13 cellular contexts compared by ENCODE assay signal in genomic region chr12:46391630-46392029, GRCh38. TPM values are rescaled to one million over a fixed set of nuclear protein-coding genes. Genes with fewer than 3 reads are reported as not detected.
A peak's percentile ranks its signal among the peaks of the same experiment; 100 is the strongest.
DNase-seq lines count a peak whose midpoint lies in the region; ATAC-seq, FAIRE-seq and TF ChIP-seq lines count a peak whose summit lies in the region.
"Had no signal": no experiment of that assay in that cellular context is flagged by ENCODE, and none has a peak within 500 bp of the region (broad histone marks: within the 10 kb centered on the region; RNA-seq: fewer than 3 reads in every experiment).

No MANE protein-coding gene starts in this region.

- H3K9me2 ChIP-seq in PC-3 (replicated peaks; ENCODE audit: low read length) = no peaks in the 10 kb centered on the region

- H3K27ac ChIP-seq in PC-3 (ENCODE audit: low read length) = no peak overlapping the region
- no peak overlapping the region for H3K27ac ChIP-seq in endothelial cell of umbilical vein (ENCODE audit: insufficient read depth, low read depth, low read length)
- H3K27ac ChIP-seq in parathyroid adenoma = peak overlapping the region; percentile 40
- H3K27ac ChIP-seq: epithelial cell of prostate had no signal

- H2AFZ ChIP-seq in PC-3 (ENCODE audit: low read length) (no peak overlapping the region), endothelial cell of umbilical vein (ENCODE audit: low read depth, low read length) (no peak overlapping the region), parathyroid adenoma (no peak overlapping the region)

- BruUV-seq in PC-3 (replicated peaks; lab: Mats Ljungman, UMichigan) = no TSS peak
- no TSS peak for BruUV-seq in endothelial cell of umbilical vein (replicated peaks; lab: Mats Ljungman, UMichigan)

- no peaks in the 10 kb centered on the region for H3K27me3 ChIP-seq in PC-3 (ENCODE audit: low read length)
- no peaks in the 10 kb centered on the region for H3K27me3 ChIP-seq in endothelial cell of umbilical vein (ENCODE audit: control insufficient read depth in 2 of 2, insufficient read depth in 2 of 2, low read length in 2 of 2)
- no peaks in the 10 kb centered on the region for H3K27me3 ChIP-seq in parathyroid adenoma (ENCODE audit: control insufficient read depth, insufficient read depth, low read length)

- no peak for TF ChIP-seq POLR2A in endothelial cell of umbilical vein (IDR thresholded peaks at IDR 0.05; ENCODE audit: low read depth, low read length)

- peaks cover 7% of the 10 kb centered on the region for H3F3A ChIP-seq in PC-3 (ENCODE audit: low read length, unreplicated experiment)

- no peaks in the 10 kb centered on the region for H4K20me1 ChIP-seq in PC-3 (ENCODE audit: low read length)
- H4K20me1 ChIP-seq in endothelial cell of umbilical vein (replicated peaks; ENCODE audit: control insufficient read depth, extremely low read depth, insufficient read depth, low read length) = no peaks in the 10 kb centered on the region

- no peaks in the 10 kb centered on the region for H3K9me3 ChIP-seq in PC-3 (ENCODE audit: low read length)
- no peaks in the 10 kb centered on the region for H3K9me3 ChIP-seq in endothelial cell of umbilical vein (replicated peaks; ENCODE audit: control insufficient read depth, insufficient read depth, low read length)
- H3K9me3 ChIP-seq in parathyroid adenoma (ENCODE audit: control insufficient read depth, low read length) = no peaks in the 10 kb centered on the region
- H3K9me3 ChIP-seq: HAP-1 had no signal

- H3K4me1 ChIP-seq in PC-3 (ENCODE audit: insufficient read depth, low read length) (peaks cover 64% of the 10 kb centered on the region), endothelial cell of umbilical vein (ENCODE audit: control insufficient read depth, extremely low read depth, insufficient read depth, low read length) (peaks cover 40% of the 10 kb centered on the region), parathyroid adenoma (no peaks in the 10 kb centered on the region)

- H3K4me2 ChIP-seq in PC-3 (ENCODE audit: low read length) (0 out of 2 replicates have a peak overlapping the region, but pooled peaks have one; percentile 2), endothelial cell of umbilical vein (ENCODE audit: insufficient read depth, low read length) (peak overlapping the region; percentile 33), parathyroid adenoma (ENCODE audit: low read length) (no peak overlapping the region)

- peak; percentile 88 for DNase-seq in AG10803 (ENCODE audit: low read depth)
- no peak for DNase-seq in PC-3
- no peak for DNase-seq in endothelial cell of umbilical vein (ENCODE audit: low read depth, low spot score)
- DNase-seq in stimulated activated CD4-positive, alpha-beta T cell treated with anti-CD3 and anti-CD28 coated beads, Interleukin-15, amount 100 ng/mL, for 24 hours = no peak
- DNase-seq: AML-193 had no signal

- H3K36me3 ChIP-seq in PC-3 (ENCODE audit: low read depth, low read length) = no peaks in the 10 kb centered on the region
- H3K36me3 ChIP-seq in endothelial cell of umbilical vein (ENCODE audit: control insufficient read depth in 2 of 2, extremely low read depth in 1 of 2, insufficient read depth in 2 of 2, low read length in 2 of 2) = no peaks in the 10 kb centered on the region
- H3K36me3 ChIP-seq in parathyroid adenoma (ENCODE audit: control insufficient read depth, insufficient read depth, low read length) = no peaks in the 10 kb centered on the region
- H3K36me3 ChIP-seq: HAP-1 had no signal

- H3K9ac ChIP-seq in PC-3 (ENCODE audit: low read length) = no peak overlapping the region
- no peak overlapping the region for H3K9ac ChIP-seq in endothelial cell of umbilical vein (replicated peaks; ENCODE audit: extremely low read depth, insufficient read depth, low read length)
- H3K9ac ChIP-seq in parathyroid adenoma = no peak overlapping the region

- POLR2A ChIA-PET in PC-3 (lab: Charles Lee; ENCODE audit: unreplicated experiment) (interaction anchor here (0.7 kb wide), 1 partner anchor 276 kb away, joined by 5 read pairs; no protein-coding TSS in a partner anchor), endothelial cell of umbilical vein (lab: Charles Lee) (no interaction called here)

- ATAC-seq in PC-3 (no peak), GM18498 (IDR thresholded peaks at IDR 0.05; ENCODE audit: unreplicated experiment) (no peak), GM21390 (IDR thresholded peaks at IDR 0.05; ENCODE audit: unreplicated experiment) (no peak), GM18873 (IDR thresholded peaks at IDR 0.05; ENCODE audit: low FRiP score, unreplicated experiment) (no peak)
- ATAC-seq: activated CD4-positive, CD25-positive, alpha-beta regulatory T cell treated with anti-CD3 and anti-CD28 coated beads, Interleukin-2, amount 50 U/mL, for 24 hours had no signal

- intact Hi-C loops in PC-3 (cut with micrococcal nuclease) = no loop called here
- intact Hi-C loops in endothelial cell of umbilical vein (cut with micrococcal nuclease) = no loop called here

- CTCF ChIA-PET in PC-3 (lab: Charles Lee) = no interaction called here
- CTCF ChIA-PET in endothelial cell of umbilical vein (lab: Charles Lee) = interaction anchor here (1.3 to 3.2 kb wide), 3 partner anchors 11 to 270 kb away, joined by 4 to 11 read pairs (median 5); no protein-coding TSS in a partner anchor

- no peak for FAIRE-seq in endothelial cell of umbilical vein (lab: Jason Lieb, UNC)

- no peaks in the 10 kb centered on the region for H3K9me1 ChIP-seq in endothelial cell of umbilical vein (replicated peaks; ENCODE audit: control insufficient read depth, extremely low read depth, insufficient read depth, low read length)

- H3K4me3 ChIP-seq in AG10803 (ENCODE audit: low read length) (no peak overlapping the region), PC-3 (ENCODE audit: low read length) (no peak overlapping the region), endothelial cell of umbilical vein (replicated peaks in 1 of 3; ENCODE audit: insufficient read depth in 1 of 3, low read depth in 1 of 3, low read length in 3 of 3) (no peak overlapping the region), parathyroid adenoma (ENCODE audit: low read depth, low read length) (no peak overlapping the region)
- H3K4me3 ChIP-seq: HAP-1, skin epidermis had no signal

- dilution Hi-C loops in endothelial cell of umbilical vein (cut with MboI; ENCODE audit: extremely low pct_ligation_motif_present, low sequenced_read_pairs) = no loop called here

- H3K79me2 ChIP-seq in PC-3 (ENCODE audit: low read length) = no peaks in the 10 kb centered on the region
- no peaks in the 10 kb centered on the region for H3K79me2 ChIP-seq in endothelial cell of umbilical vein (ENCODE audit: control insufficient read depth, insufficient read depth, low read length)
- H3K79me2 ChIP-seq in parathyroid adenoma = peaks cover 8% of the 10 kb centered on the region

- no peak for TF ChIP-seq CTCF in AG10803 (conservative IDR thresholded peaks at IDR 0.05; ENCODE audit: low read length)
- TF ChIP-seq CTCF in PC-3 (conservative IDR thresholded peaks at IDR 0.05; ENCODE audit: low read depth, low read length) = no peak
- no peak for TF ChIP-seq CTCF in endothelial cell of umbilical vein (IDR thresholded peaks at IDR 0.05; ENCODE audit: extremely low read depth in 1 of 2, insufficient read depth in 1 of 2, low read depth in 1 of 2, low read length in 2 of 2)
- TF ChIP-seq CTCF in parathyroid adenoma (IDR thresholded peaks at IDR 0.05) = no peak

TF ChIP-seq in endothelial cell of umbilical vein, 7 proteins besides CTCF, POLR2A, EP300 and RAD21:
- TF ChIP-seq POLR2AphosphoS5 (IDR thresholded peaks at IDR 0.05; ENCODE audit: insufficient read depth, low read depth, low read length) = no peak
- no peak for TF ChIP-seq GATA2 (IDR thresholded peaks at IDR 0.05; ENCODE audit: insufficient read depth, insufficient read length, low read depth, low read length)
- TF ChIP-seq, protein P1, sequence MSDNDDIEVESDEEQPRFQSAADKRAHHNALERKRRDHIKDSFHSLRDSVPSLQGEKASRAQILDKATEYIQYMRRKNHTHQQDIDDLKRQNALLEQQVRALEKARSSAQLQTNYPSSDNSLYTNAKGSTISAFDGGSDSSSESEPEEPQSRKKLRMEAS (IDR thresholded peaks at IDR 0.05; ENCODE audit: insufficient read depth, insufficient read length) = no peak
- TF ChIP-seq MYC (IDR thresholded peaks at IDR 0.05; ENCODE audit: low read depth, low read length) = no peak
- no peak for TF ChIP-seq FOS (IDR thresholded peaks at IDR 0.05; ENCODE audit: borderline replicate concordance, insufficient read depth, low read length)
- no peak for TF ChIP-seq JUN (IDR thresholded peaks at IDR 0.05; ENCODE audit: borderline replicate concordance, insufficient read depth, insufficient read length, low read depth)
- no peak for TF ChIP-seq EZH2 (IDR thresholded peaks at IDR 0.05; ENCODE audit: borderline replicate concordance, low read depth, low read length, severe bottlenecking)
TF ChIP-seq in endothelial cell of umbilical vein: peak in this region for 0.

RNA-seq across cellular contexts. Expression of gene SLC38A2, which starts 19.1 kb away (rescaled TPM):
- total RNA-seq in PC-3 (2014; rRNA removed) (214 and 232 TPM in 2 replicates), endothelial cell of umbilical vein (427 and 459 TPM in 2 replicates)
- 263 and 267 TPM in 2 replicates for polyA plus RNA-seq in endothelial cell of umbilical vein
- polyA plus RNA-seq in endothelial cell of umbilical vein (2011; cell fraction: cytosol; rRNA removed) = 96.2 and 111 TPM in 2 replicates
- 800 and 825 TPM in 2 replicates for polyA plus RNA-seq in endothelial cell of umbilical vein (2011; cell fraction: nucleus; rRNA removed)
- polyA plus RNA-seq in endothelial cell of umbilical vein (2012) = 442 and 473 TPM in 2 replicates
- polyA minus RNA-seq in endothelial cell of umbilical vein = 496 and 527 TPM in 2 replicates
- polyA minus RNA-seq in endothelial cell of umbilical vein (2011; cell fraction: cytosol; rRNA and poly(A)+ RNA removed) = 275 TPM
- 1,147 and 1,325 TPM in 2 replicates for polyA minus RNA-seq in endothelial cell of umbilical vein (2011; cell fraction: nucleus; rRNA and poly(A)+ RNA removed)
